Comparison of ENCODE assay signal across 8 cellular contexts in the genomic region with DNA sequence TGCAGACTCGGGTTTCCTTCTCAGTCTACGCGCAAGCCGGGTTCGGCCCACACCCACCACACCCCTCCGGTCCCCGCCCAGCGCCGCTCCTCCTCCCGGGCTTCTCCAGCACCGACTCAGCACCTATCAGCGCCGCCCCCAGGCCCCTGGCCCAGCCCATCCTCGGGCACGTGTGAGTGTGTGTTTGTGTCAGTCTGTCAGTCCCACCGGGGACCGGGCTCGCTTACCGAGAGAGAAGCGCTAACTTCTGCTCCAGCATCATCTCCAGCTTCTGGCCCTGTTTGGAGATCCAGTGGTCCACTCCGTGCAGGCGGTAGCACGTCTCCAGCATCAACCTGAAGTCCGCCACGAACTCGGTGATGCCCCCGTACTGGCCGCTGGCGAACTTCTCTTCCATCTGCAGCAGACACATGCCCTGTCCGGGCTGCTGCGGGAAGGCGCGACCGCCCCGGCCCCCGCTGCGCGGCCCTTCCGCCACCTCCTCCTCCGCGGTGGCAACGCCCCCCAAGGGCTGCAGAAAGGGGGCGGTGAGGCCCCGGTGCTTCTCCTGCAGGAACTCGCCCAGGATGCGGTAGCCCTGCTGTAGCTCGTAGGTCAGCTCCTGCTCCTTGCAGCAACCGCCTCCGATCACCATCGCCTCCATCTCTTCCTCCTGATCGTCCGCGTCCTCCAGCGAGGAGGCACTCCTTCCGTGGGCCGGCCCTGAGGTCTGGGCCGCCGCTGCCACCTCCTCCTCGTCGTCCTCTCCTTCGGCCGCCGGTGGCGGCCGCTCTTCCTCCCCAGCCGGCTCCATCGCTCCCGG. TPM values are rescaled to one million over a fixed set of nuclear protein-coding genes. Genes with fewer than 3 reads are reported as not detected.
A peak's percentile ranks its signal among the peaks of the same experiment; 100 is the strongest.
DNase-seq lines count a peak whose midpoint lies in the region; ATAC-seq and TF ChIP-seq lines count a peak whose summit lies in the region.

No MANE protein-coding gene starts in this region.

- H3K9me3 ChIP-seq in liver (ENCODE audit: control insufficient read depth in 4 of 4, low read length in 3 of 4), result no peaks in the 10 kb centered on the region

- POLR2A ChIA-PET in BJ (lab: Charles Lee), result interaction anchor here (0.6 kb wide), 1 partner anchor 738 kb away, joined by 3 read pairs; no protein-coding TSS in a partner anchor

- peaks cover 1 to 32% (median 16%) of the 10 kb centered on the region in 4 donors for H3K4me1 ChIP-seq in liver (ENCODE audit: control insufficient read depth in 4 of 4, insufficient read depth in 4 of 4, low read length in 3 of 4)

- H3K27me3 ChIP-seq in BJ (ENCODE audit: control insufficient read depth, insufficient read depth, low read length), result no peaks in the 10 kb centered on the region
- H3K27me3 ChIP-seq in liver (ENCODE audit: control insufficient read depth in 4 of 4, insufficient read depth in 4 of 4, low read length in 3 of 4), result no peaks in the 10 kb centered on the region

- H3K27ac ChIP-seq in liver (ENCODE audit: low read depth in 1 of 2, low read length in 2 of 2), result peak overlapping the region; percentile 81 to 90

- DNase-seq in BJ (ENCODE audit: low read depth) (peak; percentile 38), NCI-H69 (lab: John Stamatoyannopoulos, UW) (peak; percentile 95), dedifferentiated amniotic fluid mesenchymal stem cell (ENCODE audit: extremely low spot score) (peak; percentile 69)
- DNase-seq in activated CD4-positive, alpha-beta T cell treated with anti-CD3 and anti-CD28 coated beads, Interleukin-2, amount 50 U/mL, for 1 hour, result peak; percentile 97
- DNase-seq in stimulated activated CD4-positive, alpha-beta T cell treated with anti-CD3 and anti-CD28 coated beads, Interleukin-2, amount 100 ng/mL, for 48 hours, result peak; percentile 92

- TF ChIP-seq CTCF in BJ (IDR thresholded peaks at IDR 0.05; ENCODE audit: insufficient read depth, low read depth, low read length) (no peak), liver (IDR thresholded peaks at IDR 0.05; ENCODE audit: low read depth, low read length, missing input control) (no peak)

- peak overlapping the region in 1 of 2 donors; percentile 80 for H3K9ac ChIP-seq in liver (ENCODE audit: low read depth in 1 of 2, low read length in 2 of 2)

- H3K4me3 ChIP-seq in BJ (ENCODE audit: low read depth, low read length), result peak overlapping the region; percentile 83
- H3K4me3 ChIP-seq in liver (ENCODE audit: low read depth in 1 of 3, low read length in 3 of 3), result peak overlapping the region; percentile 57 to 96 (median 74)

- under 1% methylated on average over 68 of the region's 68 CpGs for WGBS in liver

- peak in 1 of 2 donors; percentile 38 for TF ChIP-seq RAD21 in liver (IDR thresholded peaks at IDR 0.05)

- CTCF ChIA-PET in BJ (lab: Yijun Ruan, JAX), result interaction anchor here (0.6 to 1.2 kb wide), 3 partner anchors 16 to 175 kb away, joined by 3 to 4 read pairs (median 3); a partner anchor contains a TSS

- H3K36me3 ChIP-seq in BJ (ENCODE audit: control insufficient read depth, insufficient read depth, low read length), result no peaks in the 10 kb centered on the region
- H3K36me3 ChIP-seq in liver (ENCODE audit: control insufficient read depth in 4 of 4, insufficient read depth in 3 of 4, low read depth in 1 of 4, low read length in 3 of 4), result peaks cover 0 to 8% (median 0%) of the 10 kb centered on the region in 4 donors

- ATAC-seq in GM19351 (IDR thresholded peaks at IDR 0.05; ENCODE audit: unreplicated experiment) (peak; percentile 74), HG03469 (IDR thresholded peaks at IDR 0.05; ENCODE audit: unreplicated experiment) (peak; percentile 52)

TF ChIP-seq in liver, 16 proteins besides CTCF, POLR2A, EP300 and RAD21:
- TF ChIP-seq, protein P1, sequence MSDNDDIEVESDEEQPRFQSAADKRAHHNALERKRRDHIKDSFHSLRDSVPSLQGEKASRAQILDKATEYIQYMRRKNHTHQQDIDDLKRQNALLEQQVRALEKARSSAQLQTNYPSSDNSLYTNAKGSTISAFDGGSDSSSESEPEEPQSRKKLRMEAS (IDR thresholded peaks at IDR 0.05), result no peak
- peak; percentile 32 for TF ChIP-seq SP1 (IDR thresholded peaks at IDR 0.05)
- no peak for TF ChIP-seq EGR1 (IDR thresholded peaks at IDR 0.05; ENCODE audit: low read depth in 2 of 2)
- TF ChIP-seq YY1 (IDR thresholded peaks at IDR 0.05), result peak; percentile 36

RNA-seq across cellular contexts. Expression of a gene that starts 8.3 kb away (rescaled TPM):
- polyA plus RNA-seq in BJ (2011; rRNA removed) (4.9 and 10.7 TPM in 2 replicates), liver (1 to 10 TPM; 6.2 to 7.0 TPM)
- 7.3 and 7.4 TPM in 2 replicates for polyA minus RNA-seq in BJ (2011; rRNA and poly(A)+ RNA removed)
- total RNA-seq in liver, result 10 to 100 TPM; 15.2 to 15.9 TPM

Comparison
In these comparisons a context has a peak if more than half of its experiments do, and no peak if none do; other contexts are left out.
1. Peak in every context shown above with its lines: DNase-seq, ATAC-seq, H3K4me3 ChIP-seq and H3K27ac ChIP-seq.
2. DNase-seq: peak in every context shown above with its lines; median percentile 97 in activated CD4-positive, alpha-beta T cell treated with anti-CD3 and anti-CD28 coated beads, Interleukin-2, amount 50 U/mL, for 1 hour; 95 in NCI-H69; 92 in stimulated activated CD4-positive, alpha-beta T cell treated with anti-CD3 and anti-CD28 coated beads, Interleukin-2, amount 100 ng/mL, for 48 hours; 69 in dedifferentiated amniotic fluid mesenchymal stem cell; 38 in BJ.